Comparison of ENCODE assay signal across 8 cellular contexts in genomic region chr7:13262929-13263530, GRCh38.
DNase-seq lines count a peak whose midpoint lies in the region; ATAC-seq, FAIRE-seq and TF ChIP-seq lines count a peak whose summit lies in the region.

No MANE protein-coding gene starts in this region.

- peak; percentile 57 for TF ChIP-seq CTCF in CD8-positive, alpha-beta T cell (IDR thresholded peaks at IDR 0.05)
- peak; percentile 70 to 81 for TF ChIP-seq CTCF in GM23338 (conservative IDR thresholded peaks at IDR 0.05; ENCODE audit: low read depth in 2 of 2)
- TF ChIP-seq CTCF in bronchial epithelial cell (IDR thresholded peaks at IDR 0.05; ENCODE audit: insufficient read depth, low read length, severe bottlenecking) = peak; percentile 32
- TF ChIP-seq CTCF in HepG2 (CRISPR knock-in tag; IDR thresholded peaks at IDR 0.05) = peak; percentile 64

- TF ChIP-seq EP300 in HepG2 (IDR thresholded peaks at IDR 0.05; ENCODE audit: low read depth in 2 of 2, low read length in 2 of 2) (no peak), HepG2 (CRISPR knock-in tag; IDR thresholded peaks at IDR 0.05; ENCODE audit: borderline replicate concordance) (no peak)

- no peak for FAIRE-seq in bronchial epithelial cell (lab: Jason Lieb, UNC)
- peak; percentile 23 for FAIRE-seq in HepG2 (lab: Jason Lieb, UNC)

- intact Hi-C loops in CD8-positive, alpha-beta T cell (cut with DNase I, micrococcal nuclease) = loop anchor here (1.0 to 5.0 kb wide), 6 partner anchors 577 to 1196 kb away; no protein-coding TSS in a partner anchor
- intact Hi-C loops in HepG2 (cut with micrococcal nuclease; ENCODE audit: unreplicated experiment) = loop anchor here (1.0 to 5.0 kb wide), 5 partner anchors 146 to 738 kb away; partner anchors contain the start of gene ARL4A

- DNase-seq in CD8-positive, alpha-beta T cell = no peak
- peak; percentile 51 for DNase-seq in GM23338 (ENCODE audit: low spot score)
- DNase-seq in NCI-H2227 treated with DMSO at 0.1 percent for 48 hours (lab: John Stamatoyannopoulos, UW) = peak; percentile 73
- DNase-seq in bronchial epithelial cell (ENCODE audit: low read depth) = peak; percentile 52
- peak; percentile 32 for DNase-seq in HepG2 (ENCODE audit: low spot score)
- DNase-seq in stimulated activated CD4-positive, alpha-beta T cell treated with anti-CD3 and anti-CD28 coated beads, Interleukin-1b, Interleukin-23, amount 100 ng/mL, for 48 hours = no peak
- no peak for DNase-seq in GM19238 (ENCODE audit: insufficient read length, low spot score)
- DNase-seq in NCI-H1048 (lab: John Stamatoyannopoulos, UW) = no peak

- H3K4me2 ChIP-seq in GM23338 = no peak overlapping the region
- H3K4me2 ChIP-seq in HepG2 (ENCODE audit: low read depth, low read length) = no peak overlapping the region

- no peaks in the 10 kb centered on the region for H3F3A ChIP-seq in GM23338 (replicated peaks; ENCODE audit: low read depth)

- BruUV-seq in HepG2 (replicated peaks; lab: Mats Ljungman, UMichigan) = no TSS peak

- H3K27me3 Mint-ChIP-seq in CD8-positive, alpha-beta T cell (ENCODE audit: low read depth) = no peaks in the 10 kb centered on the region
- peaks cover 2% of the 10 kb centered on the region for H3K27me3 Mint-ChIP-seq in GM23338 (ENCODE audit: insufficient read depth, low read depth, poor library complexity)

- no peaks in the 10 kb centered on the region for H3K79me2 ChIP-seq in GM23338 (replicated peaks; ENCODE audit: insufficient read depth)
- H3K79me2 ChIP-seq in HepG2 (ENCODE audit: insufficient read depth, low read length) = no peaks in the 10 kb centered on the region

- POLR2A ChIA-PET in CD8-positive, alpha-beta T cell (lab: Charles Lee) = no interaction called here
- POLR2A ChIA-PET in HepG2 (lab: Yijun Ruan, JAX) = interaction anchor here (0.8 kb wide), 1 partner anchor 576 kb away, joined by 3 read pairs; the partner anchor contains the start of gene ARL4A

- CTCF ChIA-PET in CD8-positive, alpha-beta T cell (lab: Charles Lee) = interaction anchor here (1.0 to 1.6 kb wide), 10 partner anchors 8 to 740 kb away, joined by 3 to 7 read pairs (median 5); partner anchors contain the start of gene ARL4A
- CTCF ChIA-PET in HepG2 (lab: Yijun Ruan, JAX; ENCODE audit: low intra/inter-chr PET ratio, low total read pairs) = interaction anchor here (1.3 to 3.1 kb wide), 6 partner anchors 576 to 739 kb away, joined by 4 to 30 read pairs (median 10); partner anchors contain the start of gene ARL4A

- in situ Hi-C loops in HepG2 (cut with HindIII; ENCODE audit: extremely low pct_ligation_motif_present, low pct_unique_long_range_greater_than_20kb) = loop anchor here (5.0 to 10.0 kb wide), 3 partner anchors 581 to 736 kb away; no protein-coding TSS in a partner anchor

- no peaks in the 10 kb centered on the region for H3K9me3 ChIP-seq in CD8-positive, alpha-beta T cell (ENCODE audit: low read length)
- no peaks in the 10 kb centered on the region for H3K9me3 ChIP-seq in HepG2 (ENCODE audit: low read length)

- H3K9me3 Mint-ChIP-seq in CD8-positive, alpha-beta T cell = no peaks in the 10 kb centered on the region
- H3K9me3 Mint-ChIP-seq in GM23338 = no peaks in the 10 kb centered on the region

- no peak for TF ChIP-seq POLR2A in HepG2 (IDR thresholded peaks at IDR 0.05; ENCODE audit: insufficient read depth in 1 of 2, low read depth in 2 of 2, low read length in 2 of 2)

- H3K36me3 ChIP-seq in CD8-positive, alpha-beta T cell (ENCODE audit: insufficient read depth, low read length) = no peaks in the 10 kb centered on the region
- H3K36me3 ChIP-seq in GM23338 (ENCODE audit: insufficient read depth) (no peaks in the 10 kb centered on the region), bronchial epithelial cell (ENCODE audit: control insufficient read depth, insufficient read depth, low read length) (no peaks in the 10 kb centered on the region), HepG2 (replicated peaks in 1 of 2; ENCODE audit: control insufficient read depth in 1 of 2, insufficient read depth in 2 of 2, low read length in 2 of 2) (no peaks in the 10 kb centered on the region)

- H3K4me3 Mint-ChIP-seq in CD8-positive, alpha-beta T cell = no peak overlapping the region
- H3K4me3 Mint-ChIP-seq in GM23338 = no peak overlapping the region

- H3K36me3 Mint-ChIP-seq in CD8-positive, alpha-beta T cell = no peaks in the 10 kb centered on the region
- H3K36me3 Mint-ChIP-seq in GM23338 (ENCODE audit: low read depth) = no peaks in the 10 kb centered on the region

- H3K4me3 ChIP-seq in CD8-positive, alpha-beta T cell (ENCODE audit: low read depth, low read length) = no peak overlapping the region
- H3K4me3 ChIP-seq in GM23338 = no peak overlapping the region
- H3K4me3 ChIP-seq in bronchial epithelial cell (ENCODE audit: low read depth, low read length) = no peak overlapping the region
- no peak overlapping the region for H3K4me3 ChIP-seq in HepG2 (replicated peaks in 1 of 3; ENCODE audit: insufficient read depth in 1 of 3, low read depth in 2 of 3, low read length in 3 of 3)

- no peak overlapping the region for H2AFZ ChIP-seq in GM23338
- H2AFZ ChIP-seq in HepG2 (ENCODE audit: low read length) = no peak overlapping the region

- no peaks in the 10 kb centered on the region for H3K4me1 Mint-ChIP-seq in CD8-positive, alpha-beta T cell (ENCODE audit: low read depth)
- no peaks in the 10 kb centered on the region for H3K4me1 Mint-ChIP-seq in GM23338

- H3K27me3 ChIP-seq in CD8-positive, alpha-beta T cell (ENCODE audit: insufficient read depth, low read length) = no peaks in the 10 kb centered on the region
- no peaks in the 10 kb centered on the region for H3K27me3 ChIP-seq in GM23338 (ENCODE audit: insufficient read depth)
- H3K27me3 ChIP-seq in bronchial epithelial cell (ENCODE audit: control insufficient read depth, insufficient read depth, low read length) = no peaks in the 10 kb centered on the region
- H3K27me3 ChIP-seq in HepG2 (ENCODE audit: control insufficient read depth in 1 of 2, insufficient read depth in 2 of 2, low read length in 2 of 2) = no peaks in the 10 kb centered on the region

- peak; percentile 64 for TF ChIP-seq RAD21 in HepG2 (CRISPR knock-in tag; IDR thresholded peaks at IDR 0.05)

- H3K4me1 ChIP-seq in CD8-positive, alpha-beta T cell (ENCODE audit: insufficient read depth, low read length) = no peaks in the 10 kb centered on the region
- H3K4me1 ChIP-seq in GM23338 (ENCODE audit: insufficient read depth) (no peaks in the 10 kb centered on the region), HepG2 (ENCODE audit: insufficient read depth, low read length) (no peaks in the 10 kb centered on the region)

- no peaks in the 10 kb centered on the region for H4K20me1 ChIP-seq in GM23338 (replicated peaks; ENCODE audit: insufficient read depth)
- H4K20me1 ChIP-seq in HepG2 (ENCODE audit: insufficient read depth, low read length) = no peaks in the 10 kb centered on the region

- no peak overlapping the region for H3K27ac Mint-ChIP-seq in CD8-positive, alpha-beta T cell
- no peak overlapping the region for H3K27ac Mint-ChIP-seq in GM23338

- H3K27ac ChIP-seq in CD8-positive, alpha-beta T cell (ENCODE audit: low read depth, low read length) = no peak overlapping the region
- no peak overlapping the region for H3K27ac ChIP-seq in GM23338 (ENCODE audit: low read depth)
- H3K27ac ChIP-seq in HepG2 (ENCODE audit: extremely low read length, insufficient read depth, low read length) = no peak overlapping the region

- no peaks in the 10 kb centered on the region for H3K9me2 ChIP-seq in GM23338 (ENCODE audit: insufficient read depth)

- WGBS in HepG2 (ENCODE audit: low lambda C conversion rate) = under 1% methylated on average over 4 of the region's 4 CpGs

- no peak for ATAC-seq in CD8-positive, alpha-beta T cell
- ATAC-seq in GM23338 = no peak
- peak; percentile 57 for ATAC-seq in HepG2

- H3K9ac ChIP-seq in HepG2 (ENCODE audit: insufficient read depth, low read depth, low read length) = no peak overlapping the region

TF ChIP-seq in GM23338, 12 proteins besides CTCF, POLR2A, EP300 and RAD21 (continues in another document):
- TF ChIP-seq, protein P1, sequence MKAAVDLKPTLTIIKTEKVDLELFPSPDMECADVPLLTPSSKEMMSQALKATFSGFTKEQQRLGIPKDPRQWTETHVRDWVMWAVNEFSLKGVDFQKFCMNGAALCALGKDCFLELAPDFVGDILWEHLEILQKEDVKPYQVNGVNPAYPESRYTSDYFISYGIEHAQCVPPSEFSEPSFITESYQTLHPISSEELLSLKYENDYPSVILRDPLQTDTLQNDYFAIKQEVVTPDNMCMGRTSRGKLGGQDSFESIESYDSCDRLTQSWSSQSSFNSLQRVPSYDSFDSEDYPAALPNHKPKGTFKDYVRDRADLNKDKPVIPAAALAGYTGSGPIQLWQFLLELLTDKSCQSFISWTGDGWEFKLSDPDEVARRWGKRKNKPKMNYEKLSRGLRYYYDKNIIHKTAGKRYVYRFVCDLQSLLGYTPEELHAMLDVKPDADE (IDR thresholded peaks at IDR 0.05) = no peak
- no peak for TF ChIP-seq EZH2phosphoT487 (IDR thresholded peaks at IDR 0.05; ENCODE audit: unreplicated experiment)
- no peak for TF ChIP-seq EZH2 (IDR thresholded peaks at IDR 0.05; ENCODE audit: low read depth, unreplicated experiment)
- TF ChIP-seq NANOG (IDR thresholded peaks at IDR 0.05; ENCODE audit: borderline replicate concordance) = no peak
- no peak for TF ChIP-seq ZNF331 (CRISPR knock-in tag; IDR thresholded peaks at IDR 0.05; ENCODE audit: low read depth)
- TF ChIP-seq JUNB (IDR thresholded peaks at IDR 0.05; ENCODE audit: unreplicated experiment) = no peak

TF ChIP-seq in HepG2, 621 proteins besides CTCF, POLR2A, EP300 and RAD21:
- TF ChIP-seq GLI4 (CRISPR knock-in tag; IDR thresholded peaks at IDR 0.05; ENCODE audit: borderline replicate concordance) (no peak), NFYB (CRISPR knock-in tag; IDR thresholded peaks at IDR 0.05) (no peak), MAF1 (CRISPR knock-in tag; IDR thresholded peaks at IDR 0.05; ENCODE audit: borderline replicate concordance) (no peak), HNRNPH1 (optimal IDR thresholded peaks at IDR 0.05; ENCODE audit: low read depth, low read length) (no peak), STAG1 (CRISPR knock-in tag; IDR thresholded peaks at IDR 0.05) (peak; percentile 91), MED13 (CRISPR knock-in tag; IDR thresholded peaks at IDR 0.05) (no peak), SMARCE1 (IDR thresholded peaks at IDR 0.05; ENCODE audit: borderline replicate concordance) (no peak), BCL6 (CRISPR knock-in tag; IDR thresholded peaks at IDR 0.05) (peak; percentile 50; the same call in 1 of the 2 replicates), ZNF17 (CRISPR knock-in tag; IDR thresholded peaks at IDR 0.05) (no peak), SMC3 (IDR thresholded peaks at IDR 0.05; ENCODE audit: low read length) (peak; percentile 91)

Comparison
In these comparisons a context has a peak if more than half of its experiments do, and no peak if none do; other contexts are left out.
1. DNase-seq: peak in GM23338 (single experiment), NCI-H2227 treated with DMSO at 0.1 percent for 48 hours (single experiment), bronchial epithelial cell (single experiment) and HepG2 (single experiment); none in CD8-positive, alpha-beta T cell (0 of 7), stimulated activated CD4-positive, alpha-beta T cell treated with anti-CD3 and anti-CD28 coated beads, Interleukin-1b, Interleukin-23, amount 100 ng/mL, for 48 hours (single experiment), GM19238 (single experiment) and NCI-H1048 (single experiment).
2. Peak in every context shown above with its lines, with median percentiles within 50 percentile points of each other: CTCF ChIP-seq.